In the genomic region with DNA sequence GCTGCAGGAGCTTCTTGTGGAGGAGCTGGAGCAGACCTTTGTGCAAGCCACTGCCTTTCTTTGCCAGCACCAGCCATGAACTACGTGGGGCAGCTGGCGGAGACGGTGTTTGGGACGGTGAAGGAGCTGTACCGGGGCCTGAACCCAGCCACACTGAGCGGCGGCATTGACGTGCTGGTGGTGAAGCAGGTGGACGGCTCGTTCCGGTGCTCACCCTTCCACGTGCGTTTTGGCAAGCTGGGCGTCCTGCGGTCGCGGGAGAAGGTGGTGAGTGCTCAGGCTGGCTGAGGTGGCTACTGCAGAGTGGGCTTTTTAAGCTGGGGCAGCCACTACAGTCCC, we compare ENCODE assay signal across 16 cellular contexts. TPM values are rescaled to one million over a fixed set of nuclear protein-coding genes. Genes with fewer than 3 reads are reported as not detected.
"Had no signal": no experiment of that assay in that cellular context is flagged by ENCODE, and none has a peak within 500 bp of the region (broad histone marks: within the 10 kb centered on the region; RNA-seq: fewer than 3 reads in every experiment).

No MANE protein-coding gene starts in this region.

- H3K36me3 Mint-ChIP-seq: immature natural killer cell; naive thymus-derived CD4-positive, alpha-beta T cell; stimulated activated effector memory CD8-positive, alpha-beta T cell treated with anti-CD3 and anti-CD28 coated beads, Interleukin-12 subunit alpha, Interleukin-12 subunit beta, amount 100 ng/mL, for 72 hours had no signal

- H3K9me3 ChIP-seq: esophagus squamous epithelium, gastroesophageal sphincter, neutrophil, right atrium auricular region, tibial nerve had no signal

- H3K4me1 Mint-ChIP-seq: central memory CD8-positive, alpha-beta T cell; immature natural killer cell; stimulated activated effector memory CD8-positive, alpha-beta T cell treated with anti-CD3 and anti-CD28 coated beads, Interleukin-12 subunit alpha, Interleukin-12 subunit beta, amount 100 ng/mL, for 72 hours had no signal

- H3K27ac Mint-ChIP-seq: immature natural killer cell; naive thymus-derived CD4-positive, alpha-beta T cell; stimulated activated effector memory CD8-positive, alpha-beta T cell treated with anti-CD3 and anti-CD28 coated beads, Interleukin-12 subunit alpha, Interleukin-12 subunit beta, amount 100 ng/mL, for 72 hours had no signal

- DNase-seq: esophagus squamous epithelium; foreskin fibroblast; immature natural killer cell; naive thymus-derived CD4-positive, alpha-beta T cell; nephron progenitor cell; small intestine; stimulated activated CD4-positive, alpha-beta T cell treated with anti-CD3 and anti-CD28 coated beads, Interleukin-4, amount 100 ng/mL, for 1 hour; stimulated activated CD8-positive, alpha-beta memory T cell treated with anti-CD3 and anti-CD28 coated beads, Interleukin-4, amount 100 ng/mL, for 48 hours; stimulated activated naive CD8-positive, alpha-beta T cell treated with anti-CD3 and anti-CD28 coated beads, Interleukin-15, Interleukin-2, amounts not matched to agents 100 U/mL and 50 U/mL, for 24 hours had no signal

- H3K9me3 Mint-ChIP-seq: central memory CD8-positive, alpha-beta T cell; immature natural killer cell; naive thymus-derived CD4-positive, alpha-beta T cell; nephron progenitor cell; stimulated activated effector memory CD8-positive, alpha-beta T cell treated with anti-CD3 and anti-CD28 coated beads, Interleukin-12 subunit alpha, Interleukin-12 subunit beta, amount 100 ng/mL, for 72 hours had no signal

- H3K27ac ChIP-seq: gastroesophageal sphincter, neutrophil, right atrium auricular region, tibial nerve had no signal

- ATAC-seq: gastroesophageal sphincter; naive thymus-derived CD4-positive, alpha-beta T cell; stimulated activated effector memory CD8-positive, alpha-beta T cell treated with anti-CD3 and anti-CD28 coated beads, Interleukin-12 subunit alpha, Interleukin-12 subunit beta, amount 100 ng/mL, for 72 hours; stimulated activated naive CD8-positive, alpha-beta T cell treated with anti-CD3 and anti-CD28 coated beads, Interleukin-15, Interleukin-2, amounts not matched to agents 100 U/mL and 50 U/mL, for 24 hours had no signal

- H3K4me3 Mint-ChIP-seq: central memory CD8-positive, alpha-beta T cell; immature natural killer cell; naive thymus-derived CD4-positive, alpha-beta T cell; nephron progenitor cell; stimulated activated effector memory CD8-positive, alpha-beta T cell treated with anti-CD3 and anti-CD28 coated beads, Interleukin-12 subunit alpha, Interleukin-12 subunit beta, amount 100 ng/mL, for 72 hours had no signal

- H3K36me3 ChIP-seq: neutrophil had no signal

- H3K27me3 ChIP-seq: esophagus squamous epithelium, gastroesophageal sphincter, right atrium auricular region, tibial nerve had no signal

- H3K4me3 ChIP-seq: esophagus squamous epithelium, gastroesophageal sphincter, right atrium auricular region, tibial nerve had no signal

RNA-seq across cellular contexts. Expression of gene EMILIN3, which starts 20.9 kb away (rescaled TPM):
- total RNA-seq: mesenteric fat pad had no signal
